ENCODE assay signal across 2 cellular contexts in genomic region chr9:96348261-96348660, GRCh38.
A peak's percentile ranks its signal among the peaks of the same experiment; 100 is the strongest.
TF ChIP-seq lines count a peak whose summit lies in the region.

No MANE protein-coding gene starts in this region.

TF ChIP-seq in WTC11, 78 proteins besides CTCF, POLR2A, EP300 and RAD21 (continues in another document):
- no peak for TF ChIP-seq TEAD1 (CRISPR knock-in tag; IDR thresholded peaks at IDR 0.05)
- TF ChIP-seq ZNF532 (CRISPR knock-in tag; IDR thresholded peaks at IDR 0.05; ENCODE audit: borderline replicate concordance) = no peak
- no peak for TF ChIP-seq ERG (CRISPR knock-in tag; IDR thresholded peaks at IDR 0.05)
- no peak for TF ChIP-seq USF1 (CRISPR knock-in tag; IDR thresholded peaks at IDR 0.05)
- TF ChIP-seq FOXP1 (CRISPR knock-in tag; IDR thresholded peaks at IDR 0.05; ENCODE audit: borderline replicate concordance) = no peak
- TF ChIP-seq ZMAT4 (CRISPR knock-in tag; IDR thresholded peaks at IDR 0.05) = no peak
- no peak for TF ChIP-seq SP1 (CRISPR knock-in tag; conservative IDR thresholded peaks at IDR 0.05)
- TF ChIP-seq E2F5 (CRISPR knock-in tag; IDR thresholded peaks at IDR 0.05) = no peak
- TF ChIP-seq ZBTB21 (CRISPR knock-in tag; IDR thresholded peaks at IDR 0.05; ENCODE audit: borderline replicate concordance) = no peak
- TF ChIP-seq ZNF317 (CRISPR knock-in tag; IDR thresholded peaks at IDR 0.05; ENCODE audit: borderline replicate concordance, low read depth) = no peak
- TF ChIP-seq ZNF263 (CRISPR knock-in tag; IDR thresholded peaks at IDR 0.05; ENCODE audit: low read depth) = no peak
- TF ChIP-seq ATF3 (CRISPR knock-in tag; conservative IDR thresholded peaks at IDR 0.05) = no peak
- TF ChIP-seq PRDM15 (CRISPR knock-in tag; IDR thresholded peaks at IDR 0.05) = no peak

TF ChIP-seq in H1, 55 proteins besides CTCF, POLR2A, EP300 and RAD21:
- no peak for TF ChIP-seq ASH2L (IDR thresholded peaks at IDR 0.05; ENCODE audit: low read length)
- TF ChIP-seq MAX (IDR thresholded peaks at IDR 0.05) = 0 out of 2 replicates have a peak, but pooled peaks have one; percentile 16
- TF ChIP-seq RXRA (IDR thresholded peaks at IDR 0.05; ENCODE audit: insufficient read depth, low read depth, low read length) = no peak
